Comparison of ENCODE assay signal across 25 cellular contexts in genomic region chr9:130179508-130179907, GRCh38.
"Had no signal": no experiment of that assay in that cellular context is flagged by ENCODE, and none has a peak within 500 bp of the region (broad histone marks: within the 10 kb centered on the region; RNA-seq: fewer than 3 reads in every experiment).

No MANE protein-coding gene starts in this region.

- H3K27me3 Mint-ChIP-seq: activated naive CD8-positive, alpha-beta T cell; brain had no signal

- H3K4me1 ChIP-seq: left lung, pancreas, prostate gland had no signal

- H3K4me3 Mint-ChIP-seq: activated CD4-positive, alpha-beta T cell treated with anti-CD3 and anti-CD28 coated beads for 36 hours; activated naive CD8-positive, alpha-beta T cell; nephron progenitor cell; stimulated activated memory B cell treated with anti-CD40 and anti-IgM and Interleukin-4, amounts not matched to agents 10 μg/mL and 1 μg/mL and 100 μg/mL, for 72 hours had no signal

- H3K27me3 ChIP-seq: pancreas, stomach, suprapubic skin had no signal

- H3K27ac ChIP-seq: left lung, pancreas, prostate gland, suprapubic skin had no signal

- DNase-seq: activated CD4-positive, alpha-beta T cell treated with anti-CD3 and anti-CD28 coated beads for 36 hours; activated CD4-positive, alpha-beta T cell treated with anti-CD3 and anti-CD28 coated beads, Interleukin-2, amount 50 U/mL, for 48 hours; activated CD4-positive, CD25-positive, alpha-beta regulatory T cell; activated CD8-positive, alpha-beta memory T cell treated with anti-CD3 and anti-CD28 coated beads for 24 hours; activated effector memory CD4-positive, alpha-beta T cell treated with Interleukin-2 at 50 U/mL for 16 hours; activated naive CD4-positive, alpha-beta T cell treated with Interleukin-2 at 50 U/mL for 16 hours; aorta; cortex of kidney; foreskin fibroblast; left lung; nephron progenitor cell; pancreas; retina; small intestine; stimulated activated CD4-positive, alpha-beta T cell treated with anti-CD3 and anti-CD28 coated beads, Interleukin-4, amount 100 ng/mL, for 4 hours; stimulated activated CD8-positive, alpha-beta memory T cell treated with anti-CD3 and anti-CD28 coated beads, Interleukin-4, amount 100 ng/mL, for 48 hours; stomach; trophoblast cell had no signal

- H3K9me3 ChIP-seq: left lung, pancreas, prostate gland, stomach, suprapubic skin had no signal

- H3K27ac Mint-ChIP-seq: activated CD4-positive, alpha-beta T cell treated with anti-CD3 and anti-CD28 coated beads for 36 hours; activated naive CD8-positive, alpha-beta T cell; nephron progenitor cell; stimulated activated memory B cell treated with anti-CD40 and anti-IgM and Interleukin-4, amounts not matched to agents 10 μg/mL and 1 μg/mL and 100 μg/mL, for 72 hours had no signal

- H3K36me3 Mint-ChIP-seq: activated naive CD8-positive, alpha-beta T cell had no signal

- H3K9me3 Mint-ChIP-seq: brain; nephron progenitor cell; stimulated activated memory B cell treated with anti-CD40 and anti-IgM and Interleukin-4, amounts not matched to agents 10 μg/mL and 1 μg/mL and 100 μg/mL, for 72 hours had no signal

- ATAC-seq: activated CD4-positive, alpha-beta T cell treated with anti-CD3 and anti-CD28 coated beads for 36 hours; left lung; pancreas; sciatic nerve; stimulated activated memory B cell treated with anti-CD40 and anti-IgM and Interleukin-4, amounts not matched to agents 10 μg/mL and 1 μg/mL and 100 μg/mL, for 72 hours had no signal

- H3K4me3 ChIP-seq: left lung, lung, pancreas, prostate gland, stomach, suprapubic skin had no signal

- H3K36me3 ChIP-seq: left lung, pancreas, prostate gland, stomach had no signal
